Comparison of ENCODE assay signal across 19 cellular contexts in genomic region chr7:69892790-69893189, GRCh38.
"Had no signal": no experiment of that assay in that cellular context is flagged by ENCODE, and none has a peak within 500 bp of the region (broad histone marks: within the 10 kb centered on the region; RNA-seq: fewer than 3 reads in every experiment).

No MANE protein-coding gene starts in this region.

- DNase-seq: activated CD4-positive, alpha-beta T cell treated with anti-CD3 and anti-CD28 coated beads for 4 hours; activated CD8-positive, alpha-beta memory T cell treated with anti-CD3 and anti-CD28 coated beads, Interleukin-2, amount 50 U/mL, for 4 hours; activated CD8-positive, alpha-beta T cell treated with anti-CD3 and anti-CD28 coated beads for 36 hours; activated naive CD4-positive, alpha-beta T cell treated with Interleukin-2 at 50 U/mL for 16 hours; activated naive CD8-positive, alpha-beta T cell treated with anti-CD3 and anti-CD28 coated beads, Interleukin-2, amount 50 U/mL, for 24 hours; effector CD4-positive, alpha-beta T cell; gastrocnemius medialis; heart right ventricle; islet precursor cell; left ventricle myocardium superior; mesenchymal stem cell; nephron progenitor cell; stimulated activated CD4-positive, alpha-beta T cell treated with anti-CD3 and anti-CD28 coated beads, Interleukin-4, amount 100 ng/mL, for 1 hour; stimulated activated CD8-positive, alpha-beta memory T cell treated with anti-CD3 and anti-CD28 coated beads, Interleukin-4, amount 100 ng/mL, for 48 hours; stimulated activated naive CD8-positive, alpha-beta T cell treated with anti-CD3 and anti-CD28 coated beads, Interleukin-15, Interleukin-2, amounts not matched to agents 100 U/mL and 50 U/mL, for 24 hours; T1000; upper lobe of left lung had no signal

- H3K27me3 ChIP-seq: ascending aorta, gastrocnemius medialis, heart right ventricle, suprapubic skin, upper lobe of left lung had no signal

- ATAC-seq: activated CD8-positive, alpha-beta T cell treated with anti-CD3 and anti-CD28 coated beads for 36 hours; activated naive CD8-positive, alpha-beta T cell treated with anti-CD3 and anti-CD28 coated beads, Interleukin-2, amount 50 U/mL, for 24 hours; heart right ventricle; left ventricle myocardium superior; stimulated activated naive CD8-positive, alpha-beta T cell treated with anti-CD3 and anti-CD28 coated beads, Interleukin-15, Interleukin-2, amounts not matched to agents 100 U/mL and 50 U/mL, for 24 hours had no signal

- H3K4me1 ChIP-seq: ascending aorta, gastrocnemius medialis, suprapubic skin, upper lobe of left lung had no signal

- H3K36me3 ChIP-seq: ascending aorta, gastrocnemius medialis, heart right ventricle, suprapubic skin, upper lobe of left lung had no signal

- H3K27ac ChIP-seq: ascending aorta, gastrocnemius medialis, heart right ventricle, suprapubic skin, upper lobe of left lung had no signal

- H3K4me3 ChIP-seq: ascending aorta, gastrocnemius medialis, heart right ventricle, suprapubic skin, upper lobe of left lung had no signal

- H3K9me3 ChIP-seq: ascending aorta, gastrocnemius medialis, suprapubic skin, upper lobe of left lung had no signal
